20 cellular contexts compared by ENCODE assay signal in genomic region chr3:195064300-195064931, GRCh38.
A peak's percentile ranks its signal among the peaks of the same experiment; 100 is the strongest.
DNase-seq lines count a peak whose midpoint lies in the region; ATAC-seq, FAIRE-seq and TF ChIP-seq lines count a peak whose summit lies in the region.
"Had no signal": no experiment of that assay in that cellular context is flagged by ENCODE, and none has a peak within 500 bp of the region (broad histone marks: within the 10 kb centered on the region; RNA-seq: fewer than 3 reads in every experiment).

No MANE protein-coding gene starts in this region.

- H3K27me3 ChIP-seq in right cardiac atrium (ENCODE audit: control insufficient read depth, insufficient read depth) (no peaks in the 10 kb centered on the region), spleen (replicated peaks in 1 of 7) (no peaks in the 10 kb centered on the region)
- H3K27me3 ChIP-seq: neural progenitor cell had no signal

- no peak for TF ChIP-seq CTCF in VCaP (conservative IDR thresholded peaks at IDR 0.05)
- no peak for TF ChIP-seq CTCF in spleen (IDR thresholded peaks at IDR 0.05 in 8 of 11, conservative IDR thresholded peaks at IDR 0.05 in 3 of 11)

- no peak for ATAC-seq in right cardiac atrium
- ATAC-seq in HG03025 (IDR thresholded peaks at IDR 0.05; ENCODE audit: low FRiP score, unreplicated experiment) = no peak
- ATAC-seq in HG03565 (IDR thresholded peaks at IDR 0.05; ENCODE audit: unreplicated experiment) = no peak
- ATAC-seq in HG03097 (IDR thresholded peaks at IDR 0.05; ENCODE audit: low FRiP score, unreplicated experiment) = no peak

- H3K9me3 ChIP-seq in right cardiac atrium (ENCODE audit: control insufficient read depth, low read length) (no peaks in the 10 kb centered on the region), spleen (no peaks in the 10 kb centered on the region)
- H3K9me3 ChIP-seq: thoracic aorta had no signal

- intact Hi-C loops in right cardiac atrium (cut with DNase I) = no loop called here
- intact Hi-C loops in spleen (cut with DNase I; ENCODE audit: low total_unique reads) = no loop called here

- H3K4me3 ChIP-seq in right cardiac atrium (ENCODE audit: low read length) = no peak overlapping the region
- H3K4me3 ChIP-seq in spleen = no peak overlapping the region
- H3K4me3 ChIP-seq: neural progenitor cell, thoracic aorta had no signal

- FAIRE-seq in GM12891 (lab: Jason Lieb, UNC) = peak; percentile 57
- FAIRE-seq: GM19239, H1 had no signal

- TF ChIP-seq POLR2A in GM12891 (IDR thresholded peaks at IDR 0.05; ENCODE audit: low read depth, low read length) (no peak), spleen (IDR thresholded peaks at IDR 0.05) (no peak)

- peaks cover 0 to 21% (median 6%) of the 10 kb centered on the region in 6 donors for H3K36me3 ChIP-seq in spleen
- H3K36me3 ChIP-seq: neural progenitor cell had no signal

- H3K27ac ChIP-seq in VCaP (peak overlapping the region; percentile 61), right cardiac atrium (ENCODE audit: low read length) (no peak overlapping the region), spleen (no peak overlapping the region)
- H3K27ac ChIP-seq: neural progenitor cell, thoracic aorta had no signal

- WGBS in right cardiac atrium = 53% methylated on average over 8 of the region's 8 CpGs
- WGBS in spleen, 5 donors = 61 to 70% (median 64%) methylated on average over 8 of the region's 8 CpGs

- DNase-seq in GM12891 (ENCODE audit: insufficient read length, low spot score) (no peak), right cardiac atrium (peak in 2 of 3 donors; percentile 2 to 22), spleen (peak; percentile 25), cortex of kidney (lab: John Stamatoyannopoulos, UW) (no peak)
- DNase-seq: activated CD4-positive, CD25-positive, alpha-beta regulatory T cell treated with anti-CD3 and anti-CD28 coated beads, Interleukin-2, amount 50 U/mL, for 72 hours; activated naive CD8-positive, alpha-beta T cell treated with anti-CD3 and anti-CD28 coated beads, Interleukin-2, amount 10 ng/mL, durations not matched to agents 7 days and 5 days; COR-L47; EL; foreskin fibroblast; Kasumi-1; NCI-H1105; NCI-H524 treated with DMSO at 0.1 percent for 48 hours had no signal

- H3K4me1 ChIP-seq in right cardiac atrium (ENCODE audit: control insufficient read depth, insufficient read depth, low read length) (no peaks in the 10 kb centered on the region), spleen (peaks cover 0 to 31% (median 11%) of the 10 kb centered on the region in 6 donors)
- H3K4me1 ChIP-seq: neural progenitor cell had no signal

TF ChIP-seq in GM12891, 5 proteins besides CTCF, POLR2A, EP300 and RAD21:
- TF ChIP-seq SPI1 (IDR thresholded peaks at IDR 0.05; ENCODE audit: low read depth, low read length) (no peak), PAX5 (IDR thresholded peaks at IDR 0.05; ENCODE audit: insufficient read depth, low read length, severe bottlenecking) (no peak), POLR2AphosphoS5 (IDR thresholded peaks at IDR 0.05; ENCODE audit: low read depth, low read length) (no peak), TAF1 (IDR thresholded peaks at IDR 0.05; ENCODE audit: low read depth, low read length) (no peak), POU2F2 (IDR thresholded peaks at IDR 0.05; ENCODE audit: low read depth, low read length) (no peak)

Comparison
In these comparisons a context has a peak if more than half of its experiments do, and no peak if none do; other contexts are left out.
1. DNase-seq: peak in right cardiac atrium (2 of 3) and spleen (single experiment); none in GM12891 (single experiment) and cortex of kidney (single experiment).